Comparison of ENCODE assay signal across 29 cellular contexts in genomic region chr15:51356147-51356546, GRCh38. TPM values are rescaled to one million over a fixed set of nuclear protein-coding genes. Genes with fewer than 3 reads are reported as not detected.
"Had no signal": no experiment of that assay in that cellular context is flagged by ENCODE, and none has a peak within 500 bp of the region (broad histone marks: within the 10 kb centered on the region; RNA-seq: fewer than 3 reads in every experiment).

No MANE protein-coding gene starts in this region.

- H3K27ac ChIP-seq: ascending aorta, cardiac muscle cell, VCaP had no signal

- DNase-seq: activated B cell treated with CpG ODN at 0.5 μM for 24 hours; activated CD4-positive, alpha-beta memory T cell treated with anti-CD3 and anti-CD28 coated beads, Interleukin-2, amount 10 ng/mL, durations not matched to agents 7 days and 5 days; activated CD4-positive, alpha-beta T cell treated with anti-CD3 and anti-CD28 coated beads for 4 hours; activated CD4-positive, alpha-beta T cell treated with anti-CD3 and anti-CD28 coated beads, Interleukin-2, amount 10 ng/mL, durations not matched to agents 7 days and 5 days; activated CD4-positive, alpha-beta T cell treated with anti-CD3 and anti-CD28 coated beads, Interleukin-2, amount 50 U/mL, for 48 hours; activated CD4-positive, CD25-positive, alpha-beta regulatory T cell treated with anti-CD3 and anti-CD28 coated beads, Interleukin-2, amount 50 U/mL, for 72 hours; activated CD8-positive, alpha-beta memory T cell treated with anti-CD3 and anti-CD28 coated beads for 24 hours; activated CD8-positive, alpha-beta memory T cell treated with anti-CD3 and anti-CD28 coated beads, Interleukin-2, amount 10 ng/mL, durations not matched to agents 7 days and 5 days; activated CD8-positive, alpha-beta memory T cell treated with anti-CD3 and anti-CD28 coated beads, Interleukin-2, amount 50 U/mL, for 48 hours; activated CD8-positive, alpha-beta T cell treated with anti-CD3 and anti-CD28 coated beads, Interleukin-2, amount 10 ng/mL, durations not matched to agents 7 days and 5 days; activated effector memory CD4-positive, alpha-beta T cell treated with Interleukin-2 at 50 U/mL for 16 hours; activated gamma-delta T cell; activated naive CD4-positive, alpha-beta T cell treated with anti-CD3 and anti-CD28 coated beads, Interleukin-2, amount 10 ng/mL, durations not matched to agents 7 days and 5 days; activated naive CD4-positive, alpha-beta T cell treated with Interleukin-2 at 50 U/mL for 16 hours; activated naive CD8-positive, alpha-beta T cell treated with anti-CD3 and anti-CD28 coated beads, Interleukin-2, amount 10 ng/mL, durations not matched to agents 7 days and 5 days; activated naive CD8-positive, alpha-beta T cell treated with anti-CD3 and anti-CD28 coated beads, Interleukin-2, amount 50 U/mL, for 24 hours; activated T-cell treated with anti-CD3 and anti-CD28 coated beads, Interleukin-2, amount 50 U/mL, for 24 hours; activated T-cell treated with anti-CD3 and anti-CD28 coated beads, Interleukin-2, amount 50 U/mL, for 48 hours; amygdala; anterior cingulate cortex; caudate nucleus; cerebellar nuclear complex; T-helper 2 cell; T-helper 9 cell had no signal

- H3K9me3 ChIP-seq: ascending aorta had no signal

- H3K27me3 ChIP-seq: ascending aorta, cardiac muscle cell had no signal

- H3K4me3 ChIP-seq: ascending aorta, cardiac muscle cell had no signal

- ATAC-seq: activated CD8-positive, alpha-beta memory T cell treated with anti-CD3 and anti-CD28 coated beads, Interleukin-2, amount 10 ng/mL, durations not matched to agents 7 days and 5 days; activated CD8-positive, alpha-beta T cell treated with anti-CD3 and anti-CD28 coated beads, Interleukin-2, amount 10 ng/mL, durations not matched to agents 7 days and 5 days; activated naive CD8-positive, alpha-beta T cell treated with anti-CD3 and anti-CD28 coated beads, Interleukin-2, amount 50 U/mL, for 24 hours had no signal

- H3K36me3 ChIP-seq: ascending aorta, cardiac muscle cell had no signal

RNA-seq across cellular contexts. Expression of gene GLDN, which starts 14.7 kb away (rescaled TPM):
- total RNA-seq: activated B cell treated with CpG ODN at 0.5 μM for 24 hours; activated CD4-positive, alpha-beta memory T cell treated with anti-CD3 and anti-CD28 coated beads, Interleukin-2, amount 10 ng/mL, durations not matched to agents 7 days and 5 days; activated CD4-positive, alpha-beta T cell treated with anti-CD3 and anti-CD28 coated beads, Interleukin-2, amount 10 ng/mL, durations not matched to agents 7 days and 5 days; activated CD8-positive, alpha-beta memory T cell treated with anti-CD3 and anti-CD28 coated beads, Interleukin-2, amount 10 ng/mL, durations not matched to agents 7 days and 5 days; activated CD8-positive, alpha-beta T cell treated with anti-CD3 and anti-CD28 coated beads, Interleukin-2, amount 10 ng/mL, durations not matched to agents 7 days and 5 days; activated naive CD8-positive, alpha-beta T cell treated with anti-CD3 and anti-CD28 coated beads, Interleukin-2, amount 10 ng/mL, durations not matched to agents 7 days and 5 days had no signal

RNA-seq across cellular contexts. Expression of gene CYP19A1, which starts 17.8 kb away (rescaled TPM):
- total RNA-seq: activated CD4-positive, alpha-beta memory T cell treated with anti-CD3 and anti-CD28 coated beads, Interleukin-2, amount 10 ng/mL, durations not matched to agents 7 days and 5 days; activated CD4-positive, alpha-beta T cell treated with anti-CD3 and anti-CD28 coated beads, Interleukin-2, amount 10 ng/mL, durations not matched to agents 7 days and 5 days; activated CD8-positive, alpha-beta T cell treated with anti-CD3 and anti-CD28 coated beads, Interleukin-2, amount 10 ng/mL, durations not matched to agents 7 days and 5 days; activated naive CD8-positive, alpha-beta T cell treated with anti-CD3 and anti-CD28 coated beads, Interleukin-2, amount 10 ng/mL, durations not matched to agents 7 days and 5 days; bronchial epithelial cell; chondrocyte had no signal
